10 cellular contexts compared by ENCODE assay signal in genomic region chr21:31161157-31161556, GRCh38.
DNase-seq lines count a peak whose midpoint lies in the region; ATAC-seq lines count a peak whose summit lies in the region.
"Had no signal": no experiment of that assay in that cellular context is flagged by ENCODE, and none has a peak within 500 bp of the region (broad histone marks: within the 10 kb centered on the region; RNA-seq: fewer than 3 reads in every experiment).

No MANE protein-coding gene starts in this region.

- peaks cover 14% of the 10 kb centered on the region for H3K4me1 ChIP-seq in skeletal muscle satellite cell (ENCODE audit: control insufficient read depth, insufficient read depth, low read length)
- H3K4me1 ChIP-seq: A549 had no signal

- peak overlapping the region; percentile 79 for H3K27ac Mint-ChIP-seq in activated CD4-positive, alpha-beta T cell treated with anti-CD3 and anti-CD28 coated beads for 36 hours
- H3K27ac Mint-ChIP-seq in activated naive CD4-positive, alpha-beta T cell treated with anti-CD3 and anti-CD28 coated beads, Interleukin-2, amount 10 ng/mL, durations not matched to agents 7 days and 5 days, result peak overlapping the region; percentile 42

- H3K4me2 ChIP-seq in skeletal muscle satellite cell (ENCODE audit: low read length), result peak overlapping the region; percentile 63
- H3K4me2 ChIP-seq: A549 had no signal

- H3K27me3 Mint-ChIP-seq in activated CD4-positive, alpha-beta T cell treated with anti-CD3 and anti-CD28 coated beads for 36 hours, result no peaks in the 10 kb centered on the region
- H3K27me3 Mint-ChIP-seq in activated naive CD4-positive, alpha-beta T cell treated with anti-CD3 and anti-CD28 coated beads, Interleukin-2, amount 10 ng/mL, durations not matched to agents 7 days and 5 days, result no peaks in the 10 kb centered on the region

- H3K36me3 Mint-ChIP-seq in activated CD4-positive, alpha-beta T cell treated with anti-CD3 and anti-CD28 coated beads for 36 hours (ENCODE audit: low read depth), result peaks cover 58% of the 10 kb centered on the region
- peaks cover 48% of the 10 kb centered on the region for H3K36me3 Mint-ChIP-seq in activated naive CD4-positive, alpha-beta T cell treated with anti-CD3 and anti-CD28 coated beads, Interleukin-2, amount 10 ng/mL, durations not matched to agents 7 days and 5 days

- peaks cover 6% of the 10 kb centered on the region for H3K9me3 Mint-ChIP-seq in activated CD4-positive, alpha-beta T cell treated with anti-CD3 and anti-CD28 coated beads for 36 hours (ENCODE audit: low read depth)
- H3K9me3 Mint-ChIP-seq in activated naive CD4-positive, alpha-beta T cell treated with anti-CD3 and anti-CD28 coated beads, Interleukin-2, amount 10 ng/mL, durations not matched to agents 7 days and 5 days, result peaks cover 2% of the 10 kb centered on the region

- peaks cover 87% of the 10 kb centered on the region for H3K4me1 Mint-ChIP-seq in activated CD4-positive, alpha-beta T cell treated with anti-CD3 and anti-CD28 coated beads for 36 hours
- H3K4me1 Mint-ChIP-seq in activated naive CD4-positive, alpha-beta T cell treated with anti-CD3 and anti-CD28 coated beads, Interleukin-2, amount 10 ng/mL, durations not matched to agents 7 days and 5 days, result peaks cover 79% of the 10 kb centered on the region

- peak overlapping the region; percentile 12 for H3K9ac ChIP-seq in skeletal muscle satellite cell (ENCODE audit: low read depth, low read length)

- ATAC-seq in activated CD4-positive, alpha-beta T cell treated with anti-CD3 and anti-CD28 coated beads for 36 hours, result peak; percentile 65
- ATAC-seq in HG03039 (IDR thresholded peaks at IDR 0.05; ENCODE audit: unreplicated experiment) (no peak), HG03469 (IDR thresholded peaks at IDR 0.05; ENCODE audit: unreplicated experiment) (no peak)
- ATAC-seq: A549 had no signal

- CTCF ChIA-PET in activated CD4-positive, alpha-beta T cell treated with anti-CD3 and anti-CD28 coated beads for 36 hours (lab: Charles Lee), result interaction anchor here (1.3 to 1.6 kb wide), 4 partner anchors 11 to 419 kb away, joined by 4 to 6 read pairs (median 5); no protein-coding TSS in a partner anchor
- CTCF ChIA-PET in activated naive CD4-positive, alpha-beta T cell treated with anti-CD3 and anti-CD28 coated beads, Interleukin-2, amount 10 ng/mL, durations not matched to agents 7 days and 5 days (lab: Charles Lee), result interaction anchor here (0.8 to 2.2 kb wide), 4 partner anchors 10 to 52 kb away, joined by 3 to 9 read pairs (median 4); no protein-coding TSS in a partner anchor

- intact Hi-C loops in activated CD4-positive, alpha-beta T cell treated with anti-CD3 and anti-CD28 coated beads for 36 hours (cut with DNase I, micrococcal nuclease), result loop anchor here (1.0 to 2.0 kb wide), 2 partner anchors 28 kb away; no protein-coding TSS in a partner anchor

- H3K36me3 ChIP-seq in skeletal muscle satellite cell (ENCODE audit: insufficient read depth, low read length), result no peaks in the 10 kb centered on the region
- H3K36me3 ChIP-seq: neutrophil had no signal

- POLR2A ChIA-PET in activated CD4-positive, alpha-beta T cell treated with anti-CD3 and anti-CD28 coated beads for 36 hours (lab: Charles Lee), result interaction anchor here (0.7 kb wide), 2 partner anchors 450 to 1639 kb away, joined by 3 read pairs; no protein-coding TSS in a partner anchor

- peak; percentile 53 for DNase-seq in activated CD4-positive, alpha-beta T cell treated with anti-CD3 and anti-CD28 coated beads for 36 hours
- no peak for DNase-seq in activated CD4-positive, alpha-beta T cell treated with anti-CD3 and anti-CD28 coated beads for 4 hours
- DNase-seq in activated naive CD4-positive, alpha-beta T cell treated with anti-CD3 and anti-CD28 coated beads, Interleukin-2, amount 10 ng/mL, durations not matched to agents 7 days and 5 days, result no peak
- DNase-seq in hippocampal formation (lab: John Stamatoyannopoulos, UW), result peak; percentile 64 to 80
- DNase-seq in NCI-H2107 (lab: John Stamatoyannopoulos, UW), result no peak

- H3K4me3 ChIP-seq in skeletal muscle satellite cell (ENCODE audit: low read length), result no peak overlapping the region
- H3K4me3 ChIP-seq: A549 had no signal

- no peaks in the 10 kb centered on the region for H3K27me3 ChIP-seq in skeletal muscle satellite cell (ENCODE audit: control insufficient read depth, insufficient read depth, low read length)
- H3K27me3 ChIP-seq: neutrophil had no signal

- no peaks in the 10 kb centered on the region for H3K9me3 ChIP-seq in skeletal muscle satellite cell (replicated peaks; ENCODE audit: low read length)
- H3K9me3 ChIP-seq: A549 had no signal

- H3K4me3 Mint-ChIP-seq in activated CD4-positive, alpha-beta T cell treated with anti-CD3 and anti-CD28 coated beads for 36 hours, result no peak overlapping the region
- no peak overlapping the region for H3K4me3 Mint-ChIP-seq in activated naive CD4-positive, alpha-beta T cell treated with anti-CD3 and anti-CD28 coated beads, Interleukin-2, amount 10 ng/mL, durations not matched to agents 7 days and 5 days

Comparison
In these comparisons a context has a peak if more than half of its experiments do, and no peak if none do; other contexts are left out.
1. DNase-seq: peak in activated CD4-positive, alpha-beta T cell treated with anti-CD3 and anti-CD28 coated beads for 36 hours (single experiment) and hippocampal formation (2 of 2); none in activated CD4-positive, alpha-beta T cell treated with anti-CD3 and anti-CD28 coated beads for 4 hours (0 of 2), activated naive CD4-positive, alpha-beta T cell treated with anti-CD3 and anti-CD28 coated beads, Interleukin-2, amount 10 ng/mL, durations not matched to agents 7 days and 5 days (single experiment) and NCI-H2107 (single experiment).